2 cellular contexts compared by ENCODE assay signal in the genomic region with DNA sequence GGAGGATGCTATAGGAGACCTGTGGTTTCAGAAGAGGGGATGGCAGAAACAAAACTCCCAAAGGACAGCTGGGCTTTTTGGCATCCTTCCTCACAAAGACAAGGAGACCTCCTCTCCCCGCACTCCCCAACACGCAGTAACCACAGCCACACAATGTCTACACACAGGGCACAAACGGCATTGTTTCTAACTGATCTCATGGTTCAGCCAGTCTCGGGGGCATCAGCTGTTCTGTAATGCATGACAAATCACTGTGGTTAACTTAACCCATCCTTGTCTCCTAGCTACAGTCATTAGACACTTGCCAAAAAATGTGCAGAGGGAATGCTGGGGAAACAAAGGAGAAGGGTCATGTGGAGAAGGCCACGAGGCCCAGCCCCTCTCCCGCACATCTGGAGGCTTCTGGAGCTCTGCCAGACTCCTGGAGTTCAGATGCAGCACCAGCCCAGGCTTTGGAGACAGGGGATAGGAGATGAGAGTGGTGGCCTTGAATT.
TF ChIP-seq lines count a peak whose summit lies in the region.

No MANE protein-coding gene starts in this region.

TF ChIP-seq in A549, 52 proteins besides CTCF, POLR2A, EP300 and RAD21 (continued from another document):
- TF ChIP-seq RARB (CRISPR knock-in tag; IDR thresholded peaks at IDR 0.05) (no peak), POLR2AphosphoS2 (conservative IDR thresholded peaks at IDR 0.05; ENCODE audit: low read length) (no peak), MAZ (IDR thresholded peaks at IDR 0.05; ENCODE audit: borderline replicate concordance, low read depth, low read length) (no peak), PHF8 (IDR thresholded peaks at IDR 0.05; ENCODE audit: borderline replicate concordance, low read depth) (no peak), GATA3 (IDR thresholded peaks at IDR 0.05; ENCODE audit: borderline replicate concordance) (no peak), NFE2L2 (conservative IDR thresholded peaks at IDR 0.05; ENCODE audit: low read length) (no peak), CHD4 (IDR thresholded peaks at IDR 0.05; ENCODE audit: borderline replicate concordance) (no peak), REST (IDR thresholded peaks at IDR 0.05) (no peak), FOSL2 (IDR thresholded peaks at IDR 0.05) (no peak), FOSL2 (CRISPR knock-in tag; IDR thresholded peaks at IDR 0.05) (no peak), KDM5A (IDR thresholded peaks at IDR 0.05) (no peak), MAX (IDR thresholded peaks at IDR 0.05) (no peak), TFCP2L1 (CRISPR knock-in tag; IDR thresholded peaks at IDR 0.05) (no peak), MAFK (IDR thresholded peaks at IDR 0.05; ENCODE audit: partially characterized antibody) (no peak), SMC3 (IDR thresholded peaks at IDR 0.05) (no peak)

TF ChIP-seq in HCT116, 20 proteins besides CTCF, POLR2A, EP300 and RAD21 (continued from another document):
- no peak for TF ChIP-seq CBX3 (IDR thresholded peaks at IDR 0.05; ENCODE audit: low read depth)
- TF ChIP-seq ELF1 (IDR thresholded peaks at IDR 0.05; ENCODE audit: borderline replicate concordance, low read depth): no peak
- TF ChIP-seq, protein P1, sequence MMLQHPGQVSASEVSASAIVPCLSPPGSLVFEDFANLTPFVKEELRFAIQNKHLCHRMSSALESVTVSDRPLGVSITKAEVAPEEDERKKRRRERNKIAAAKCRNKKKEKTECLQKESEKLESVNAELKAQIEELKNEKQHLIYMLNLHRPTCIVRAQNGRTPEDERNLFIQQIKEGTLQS (IDR thresholded peaks at IDR 0.05): no peak
- no peak for TF ChIP-seq POLR2AphosphoS5 (IDR thresholded peaks at IDR 0.05; ENCODE audit: low read depth, low read length)
- no peak for TF ChIP-seq SRF (IDR thresholded peaks at IDR 0.05; ENCODE audit: low read depth)
- TF ChIP-seq YY1 (IDR thresholded peaks at IDR 0.05; ENCODE audit: extremely low read depth, insufficient replicate concordance, low read depth, low read length): no peak
- TF ChIP-seq SIN3A (IDR thresholded peaks at IDR 0.05; ENCODE audit: low read depth): no peak
- TF ChIP-seq, protein P2, sequence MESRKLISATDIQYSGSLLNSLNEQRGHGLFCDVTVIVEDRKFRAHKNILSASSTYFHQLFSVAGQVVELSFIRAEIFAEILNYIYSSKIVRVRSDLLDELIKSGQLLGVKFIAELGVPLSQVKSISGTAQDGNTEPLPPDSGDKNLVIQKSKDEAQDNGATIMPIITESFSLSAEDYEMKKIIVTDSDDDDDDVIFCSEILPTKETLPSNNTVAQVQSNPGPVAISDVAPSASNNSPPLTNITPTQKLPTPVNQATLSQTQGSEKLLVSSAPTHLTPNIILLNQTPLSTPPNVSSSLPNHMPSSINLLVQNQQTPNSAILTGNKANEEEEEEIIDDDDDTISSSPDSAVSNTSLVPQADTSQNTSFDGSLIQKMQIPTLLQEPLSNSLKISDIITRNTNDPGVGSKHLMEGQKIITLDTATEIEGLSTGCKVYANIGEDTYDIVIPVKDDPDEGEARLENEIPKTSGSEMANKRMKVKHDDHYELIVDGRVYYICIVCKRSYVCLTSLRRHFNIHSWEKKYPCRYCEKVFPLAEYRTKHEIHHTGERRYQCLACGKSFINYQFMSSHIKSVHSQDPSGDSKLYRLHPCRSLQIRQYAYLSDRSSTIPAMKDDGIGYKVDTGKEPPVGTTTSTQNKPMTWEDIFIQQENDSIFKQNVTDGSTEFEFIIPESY (IDR thresholded peaks at IDR 0.05; ENCODE audit: extremely low read depth, insufficient replicate concordance, low read length): no peak
- TF ChIP-seq EGR1 (IDR thresholded peaks at IDR 0.05; ENCODE audit: low read depth): no peak
- no peak for TF ChIP-seq JUND (IDR thresholded peaks at IDR 0.05)
- no peak for TF ChIP-seq MAX (IDR thresholded peaks at IDR 0.05)
- TF ChIP-seq REST (IDR thresholded peaks at IDR 0.05; ENCODE audit: low read depth): no peak
- TF ChIP-seq TCF7L2 (IDR thresholded peaks at IDR 0.05; ENCODE audit: borderline replicate concordance, extremely low read depth, insufficient read depth, insufficient read length): no peak
- TF ChIP-seq CEBPB (IDR thresholded peaks at IDR 0.05; ENCODE audit: low read depth): no peak
- TF ChIP-seq FOSL1 (IDR thresholded peaks at IDR 0.05; ENCODE audit: low read depth): no peak
